ENCODE assay signal across 9 cellular contexts in genomic region chr2:110732422-110733413, GRCh38. TPM values are rescaled to one million over a fixed set of nuclear protein-coding genes. Genes with fewer than 3 reads are reported as not detected.
DNase-seq lines count a peak whose midpoint lies in the region; ATAC-seq lines count a peak whose summit lies in the region.
"Had no signal": no experiment of that assay in that cellular context is flagged by ENCODE, and none has a peak within 500 bp of the region (broad histone marks: within the 10 kb centered on the region; RNA-seq: fewer than 3 reads in every experiment).

TSS of gene ACOXL (plus strand) at chr2:110732573. CDS start at chr2:110768390, 35,817 bp downstream.

- peak; percentile 67 for ATAC-seq in activated CD8-positive, alpha-beta memory T cell treated with anti-CD3 and anti-CD28 coated beads, Interleukin-2, amount 10 ng/mL, durations not matched to agents 7 days and 5 days
- ATAC-seq in HG03045 (IDR thresholded peaks at IDR 0.05; ENCODE audit: unreplicated experiment), result no peak
- no peak for ATAC-seq in GM21381 (IDR thresholded peaks at IDR 0.05; ENCODE audit: unreplicated experiment)

- no peaks in the 10 kb centered on the region for H3K9me3 ChIP-seq in thymus (ENCODE audit: control insufficient read depth)

- peaks cover 25% of the 10 kb centered on the region for H3K27me3 ChIP-seq in thymus (ENCODE audit: control insufficient read depth, insufficient read depth)

- CTCF ChIA-PET in activated CD8-positive, alpha-beta memory T cell treated with anti-CD3 and anti-CD28 coated beads, Interleukin-2, amount 10 ng/mL, durations not matched to agents 7 days and 5 days (lab: Charles Lee), result interaction anchor here (1.2 kb wide), 1 partner anchor 16 kb away, joined by 3 read pairs; no protein-coding TSS in a partner anchor
- CTCF ChIA-PET in activated CD4-positive, alpha-beta memory T cell treated with anti-CD3 and anti-CD28 coated beads, Interleukin-2, amount 10 ng/mL, durations not matched to agents 7 days and 5 days (lab: Charles Lee), result no interaction called here

- H3K4me3 Mint-ChIP-seq in activated CD8-positive, alpha-beta memory T cell treated with anti-CD3 and anti-CD28 coated beads, Interleukin-2, amount 10 ng/mL, durations not matched to agents 7 days and 5 days, result peak within 1 kb of the TSS; percentile 37
- H3K4me3 Mint-ChIP-seq in activated CD4-positive, alpha-beta memory T cell treated with anti-CD3 and anti-CD28 coated beads, Interleukin-2, amount 10 ng/mL, durations not matched to agents 7 days and 5 days, result peak within 1 kb of the TSS; percentile 12
- peak within 1 kb of the TSS; percentile 55 to 71 (median 61) for H3K4me3 Mint-ChIP-seq in immature natural killer cell

- H3K9me3 Mint-ChIP-seq in activated CD8-positive, alpha-beta memory T cell treated with anti-CD3 and anti-CD28 coated beads, Interleukin-2, amount 10 ng/mL, durations not matched to agents 7 days and 5 days (ENCODE audit: low read depth), result no peaks in the 10 kb centered on the region
- H3K9me3 Mint-ChIP-seq in activated CD4-positive, alpha-beta memory T cell treated with anti-CD3 and anti-CD28 coated beads, Interleukin-2, amount 10 ng/mL, durations not matched to agents 7 days and 5 days, result no peaks in the 10 kb centered on the region
- H3K9me3 Mint-ChIP-seq in immature natural killer cell, result no peaks in the 10 kb centered on the region

- no peak within 1 kb of the TSS for H3K27ac ChIP-seq in thymus (ENCODE audit: low read depth)

- peaks cover 13% of the 10 kb centered on the region for H3K4me1 Mint-ChIP-seq in activated CD8-positive, alpha-beta memory T cell treated with anti-CD3 and anti-CD28 coated beads, Interleukin-2, amount 10 ng/mL, durations not matched to agents 7 days and 5 days
- peaks cover 13% of the 10 kb centered on the region for H3K4me1 Mint-ChIP-seq in activated CD4-positive, alpha-beta memory T cell treated with anti-CD3 and anti-CD28 coated beads, Interleukin-2, amount 10 ng/mL, durations not matched to agents 7 days and 5 days
- H3K4me1 Mint-ChIP-seq in immature natural killer cell, result peaks cover 14 to 18% of the 10 kb centered on the region in 2 donors

- peaks cover 3% of the 10 kb centered on the region for H3K36me3 Mint-ChIP-seq in activated CD8-positive, alpha-beta memory T cell treated with anti-CD3 and anti-CD28 coated beads, Interleukin-2, amount 10 ng/mL, durations not matched to agents 7 days and 5 days
- peaks cover 2% of the 10 kb centered on the region for H3K36me3 Mint-ChIP-seq in activated CD4-positive, alpha-beta memory T cell treated with anti-CD3 and anti-CD28 coated beads, Interleukin-2, amount 10 ng/mL, durations not matched to agents 7 days and 5 days (ENCODE audit: low read depth)
- peaks cover 0 to 5% (median 0%) of the 10 kb centered on the region in 3 donors for H3K36me3 Mint-ChIP-seq in immature natural killer cell

- peaks cover 6% of the 10 kb centered on the region for H3K4me1 ChIP-seq in thymus (ENCODE audit: control insufficient read depth, insufficient read depth, low read length)

- peaks cover 83% of the 10 kb centered on the region for H3K27me3 Mint-ChIP-seq in activated CD8-positive, alpha-beta memory T cell treated with anti-CD3 and anti-CD28 coated beads, Interleukin-2, amount 10 ng/mL, durations not matched to agents 7 days and 5 days
- H3K27me3 Mint-ChIP-seq in activated CD4-positive, alpha-beta memory T cell treated with anti-CD3 and anti-CD28 coated beads, Interleukin-2, amount 10 ng/mL, durations not matched to agents 7 days and 5 days, result peaks cover 77% of the 10 kb centered on the region
- H3K27me3 Mint-ChIP-seq in immature natural killer cell (ENCODE audit: low read depth in 3 of 3), result peaks cover 24 to 36% (median 27%) of the 10 kb centered on the region in 3 donors

- no peak for DNase-seq in activated CD8-positive, alpha-beta memory T cell treated with anti-CD3 and anti-CD28 coated beads, Interleukin-2, amount 10 ng/mL, durations not matched to agents 7 days and 5 days
- DNase-seq in activated CD8-positive, alpha-beta memory T cell treated with anti-CD3 and anti-CD28 coated beads, Interleukin-2, amount 50 U/mL, for 4 hours, result no peak
- DNase-seq in activated CD4-positive, alpha-beta memory T cell treated with anti-CD3 and anti-CD28 coated beads, Interleukin-2, amount 10 ng/mL, durations not matched to agents 7 days and 5 days, result no peak
- peak in 1 of 3 donors; percentile 13 for DNase-seq in immature natural killer cell
- no peak for DNase-seq in C1 segment of cervical spinal cord (lab: John Stamatoyannopoulos, UW)

- no peak within 1 kb of the TSS for H3K27ac Mint-ChIP-seq in activated CD8-positive, alpha-beta memory T cell treated with anti-CD3 and anti-CD28 coated beads, Interleukin-2, amount 10 ng/mL, durations not matched to agents 7 days and 5 days
- no peak within 1 kb of the TSS for H3K27ac Mint-ChIP-seq in activated CD4-positive, alpha-beta memory T cell treated with anti-CD3 and anti-CD28 coated beads, Interleukin-2, amount 10 ng/mL, durations not matched to agents 7 days and 5 days
- H3K27ac Mint-ChIP-seq in immature natural killer cell, result no peak within 1 kb of the TSS

- POLR2A ChIA-PET in activated CD4-positive, alpha-beta memory T cell treated with anti-CD3 and anti-CD28 coated beads, Interleukin-2, amount 10 ng/mL, durations not matched to agents 7 days and 5 days (lab: Charles Lee), result interaction anchor here (1.8 to 3.4 kb wide), 2 partner anchors 15 to 55 kb away, joined by 9 to 13 read pairs; partner anchors contain the start of gene BUB1

- peak within 1 kb of the TSS; percentile 41 for H3K4me3 ChIP-seq in thymus (ENCODE audit: low read length)

- no peaks in the 10 kb centered on the region for H3K36me3 ChIP-seq in thymus (ENCODE audit: control insufficient read depth, insufficient read depth)

- 3% methylated on average over 94 of the region's 94 CpGs for WGBS in thymus

RNA-seq across cellular contexts. Expression of gene ACOXL, which starts in this region (rescaled TPM):
- under 1 TPM; 0.20 to 0.96 TPM for total RNA-seq in activated CD8-positive, alpha-beta memory T cell treated with anti-CD3 and anti-CD28 coated beads, Interleukin-2, amount 10 ng/mL, durations not matched to agents 7 days and 5 days
- total RNA-seq in activated CD4-positive, alpha-beta memory T cell treated with anti-CD3 and anti-CD28 coated beads, Interleukin-2, amount 10 ng/mL, durations not matched to agents 7 days and 5 days, result under 1 TPM; 0.18 to 0.30 TPM
- polyA plus RNA-seq in immature natural killer cell, result not detected
- polyA plus RNA-seq in thymus, result 0.41 TPM
- total RNA-seq: renal cortical epithelial cell had no signal

Comparison
In these comparisons a context has a peak if more than half of its experiments do, and no peak if none do; other contexts are left out.
1. Peak in ATAC-seq in activated CD8-positive, alpha-beta memory T cell treated with anti-CD3 and anti-CD28 coated beads, Interleukin-2, amount 10 ng/mL, durations not matched to agents 7 days and 5 days; RNA of the gene not detected or under 1 TPM.